8 cellular contexts compared by ENCODE assay signal in the genomic region with DNA sequence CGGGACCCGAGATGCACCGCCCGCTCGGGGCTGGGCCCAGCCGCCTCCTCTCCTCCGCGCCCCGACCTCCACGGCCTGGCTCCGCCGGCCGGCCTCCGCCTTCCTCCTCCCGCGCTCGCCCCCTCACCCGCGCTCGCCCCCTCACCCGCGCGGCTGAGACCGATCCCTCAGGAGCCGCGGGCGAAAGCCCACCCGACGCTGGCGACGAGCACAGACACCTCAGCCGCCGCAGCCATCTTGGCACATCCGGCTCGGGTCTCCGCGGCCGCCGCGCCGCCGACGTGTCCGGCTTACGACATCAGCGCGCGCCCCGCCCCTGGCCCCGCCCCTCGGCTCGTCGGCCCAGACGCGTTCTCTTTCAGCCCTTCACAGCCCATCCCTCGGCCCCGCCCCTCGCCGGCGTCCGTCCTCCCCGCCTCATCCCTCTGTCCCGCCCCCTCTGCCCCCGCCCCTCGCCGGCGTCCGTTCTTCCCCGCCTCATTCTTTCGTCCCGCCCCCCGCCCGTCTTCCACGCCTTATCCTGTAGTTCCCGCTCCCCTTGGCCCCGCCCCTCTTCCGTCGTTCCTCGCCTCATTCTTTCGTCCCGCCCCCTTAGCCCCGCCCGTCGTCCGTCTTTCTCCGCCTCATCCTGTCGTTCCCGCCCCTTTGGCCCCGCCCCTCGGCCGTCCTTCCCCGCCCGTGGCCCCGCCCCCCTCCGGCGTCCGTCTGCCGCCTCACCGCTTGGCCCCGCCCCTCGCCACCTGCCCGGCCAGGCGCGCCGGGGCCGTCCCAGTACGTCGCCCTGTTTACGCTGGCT. TPM values are rescaled to one million over a fixed set of nuclear protein-coding genes. Genes with fewer than 3 reads are reported as not detected.
A peak's percentile ranks its signal among the peaks of the same experiment; 100 is the strongest.
DNase-seq lines count a peak whose midpoint lies in the region; ATAC-seq and TF ChIP-seq lines count a peak whose summit lies in the region.

A gene with protein sequence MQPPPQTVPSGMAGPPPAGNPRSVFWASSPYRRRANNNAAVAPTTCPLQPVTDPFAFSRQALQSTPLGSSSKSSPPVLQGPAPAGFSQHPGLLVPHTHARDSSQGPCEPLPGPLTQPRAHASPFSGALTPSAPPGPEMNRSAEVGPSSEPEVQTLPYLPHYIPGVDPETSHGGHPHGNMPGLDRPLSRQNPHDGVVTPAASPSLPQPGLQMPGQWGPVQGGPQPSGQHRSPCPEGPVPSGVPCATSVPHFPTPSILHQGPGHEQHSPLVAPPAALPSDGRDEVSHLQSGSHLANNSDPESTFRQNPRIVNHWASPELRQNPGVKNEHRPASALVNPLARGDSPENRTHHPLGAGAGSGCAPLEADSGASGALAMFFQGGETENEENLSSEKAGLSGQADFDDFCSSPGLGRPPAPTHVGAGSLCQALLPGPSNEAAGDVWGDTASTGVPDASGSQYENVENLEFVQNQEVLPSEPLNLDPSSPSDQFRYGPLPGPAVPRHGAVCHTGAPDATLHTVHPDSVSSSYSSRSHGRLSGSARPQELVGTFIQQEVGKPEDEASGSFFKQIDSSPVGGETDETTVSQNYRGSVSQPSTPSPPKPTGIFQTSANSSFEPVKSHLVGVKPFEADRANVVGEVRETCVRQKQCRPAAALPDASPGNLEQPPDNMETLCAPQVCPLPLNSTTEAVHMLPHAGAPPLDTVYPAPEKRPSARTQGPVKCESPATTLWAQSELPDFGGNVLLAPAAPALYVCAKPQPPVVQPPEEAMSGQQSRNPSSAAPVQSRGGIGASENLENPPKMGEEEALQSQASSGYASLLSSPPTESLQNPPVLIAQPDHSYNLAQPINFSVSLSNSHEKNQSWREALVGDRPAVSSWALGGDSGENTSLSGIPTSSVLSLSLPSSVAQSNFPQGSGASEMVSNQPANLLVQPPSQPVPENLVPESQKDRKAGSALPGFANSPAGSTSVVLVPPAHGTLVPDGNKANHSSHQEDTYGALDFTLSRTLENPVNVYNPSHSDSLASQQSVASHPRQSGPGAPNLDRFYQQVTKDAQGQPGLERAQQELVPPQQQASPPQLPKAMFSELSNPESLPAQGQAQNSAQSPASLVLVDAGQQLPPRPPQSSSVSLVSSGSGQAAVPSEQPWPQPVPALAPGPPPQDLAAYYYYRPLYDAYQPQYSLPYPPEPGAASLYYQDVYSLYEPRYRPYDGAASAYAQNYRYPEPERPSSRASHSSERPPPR (N-terminal part only) (minus strand): TSS at position 248 of the 796 bp plus-strand sequence. CDS start 5,425 bp downstream, outside the sequence.

- ATAC-seq in GM19324 (IDR thresholded peaks at IDR 0.05; ENCODE audit: low FRiP score, unreplicated experiment): peak; percentile 65
- peak; percentile 53 for ATAC-seq in HG03460 (IDR thresholded peaks at IDR 0.05; ENCODE audit: unreplicated experiment)

- no peaks in the 10 kb centered on the region for H3K9me3 ChIP-seq in BE2C

- H3K4me3 ChIP-seq in BE2C (ENCODE audit: low read depth, low read length) (peak within 1 kb of the TSS; percentile 86), choroid plexus epithelial cell (ENCODE audit: low read depth, low read length) (peak within 1 kb of the TSS; percentile 80)

- TF ChIP-seq CTCF in BE2C (IDR thresholded peaks at IDR 0.05; ENCODE audit: low read depth, low read length) (no peak), choroid plexus epithelial cell (conservative IDR thresholded peaks at IDR 0.05; ENCODE audit: low read depth, low read length) (no peak)

- H3K4me1 ChIP-seq in BE2C: no peaks in the 10 kb centered on the region

- DNase-seq in BE2C (peak; percentile 100), NCI-H524 treated with DMSO at 0.1 percent for 48 hours (lab: John Stamatoyannopoulos, UW) (peak; percentile 90), choroid plexus epithelial cell (ENCODE audit: low read depth) (peak; percentile 99), kidney tubule cell (ENCODE audit: low spot score) (peak; percentile 96)
- peak; percentile 100 for DNase-seq in activated CD4-positive, alpha-beta T cell treated with anti-CD3 and anti-CD28 coated beads for 4 hours
- DNase-seq in stimulated activated CD4-positive, alpha-beta T cell treated with anti-CD3 and anti-CD28 coated beads, Interleukin-1b, Interleukin-23, amount 100 ng/mL, for 1 hour (ENCODE audit: low read depth in 2 of 2): peak; percentile 100

- H3K36me3 ChIP-seq in BE2C: peaks cover 5% of the 10 kb centered on the region

- H3K27me3 ChIP-seq in BE2C: no peaks in the 10 kb centered on the region

RNA-seq across cellular contexts. Expression of the gene that starts here (rescaled TPM):
- 70.2 TPM for polyA plus RNA-seq in BE2C (2012; ENCODE audit: insufficient read depth, insufficient read length, low read depth)

Comparison
In these comparisons a context has a peak if more than half of its experiments do, and no peak if none do; other contexts are left out.
1. Peak in every context shown above with its lines: DNase-seq, ATAC-seq and H3K4me3 ChIP-seq.